In genomic region chr2:209609531-209609930, GRCh38 we compare ENCODE assay signal across 19 cellular contexts.
"Had no signal": no experiment of that assay in that cellular context is flagged by ENCODE, and none has a peak within 500 bp of the region (broad histone marks: within the 10 kb centered on the region; RNA-seq: fewer than 3 reads in every experiment).

No MANE protein-coding gene starts in this region.

- H3K36me3 ChIP-seq: esophagus muscularis mucosa, gastroesophageal sphincter, heart left ventricle, left lung, lower lobe of right lung had no signal

- H3K4me3 ChIP-seq: coronary artery, dorsolateral prefrontal cortex, esophagus muscularis mucosa, gastroesophageal sphincter, heart left ventricle, left lung, lower lobe of right lung, mucosa of descending colon had no signal

- DNase-seq: dermis blood vessel endothelial cell; dorsolateral prefrontal cortex; effector CD4-positive, alpha-beta T cell; effector memory CD4-positive, alpha-beta T cell; foreskin keratinocyte; heart left ventricle; hippocampal formation; left cardiac atrium; left lung; left ventricle myocardium superior; lower lobe of right lung; mesenchymal stem cell; mucosa of descending colon; naive B cell had no signal

- ATAC-seq: foreskin keratinocyte, gastroesophageal sphincter, heart left ventricle, left cardiac atrium, left lung, left ventricle myocardium superior, lower lobe of right lung, mucosa of descending colon had no signal

- H3K27ac ChIP-seq: coronary artery, dorsolateral prefrontal cortex, esophagus muscularis mucosa, foreskin keratinocyte, gastroesophageal sphincter, heart left ventricle, left lung, lower lobe of right lung had no signal

- H3K4me1 ChIP-seq: esophagus muscularis mucosa, foreskin keratinocyte, gastroesophageal sphincter, heart left ventricle, left lung, lower lobe of right lung had no signal

- FAIRE-seq: endothelial cell of umbilical vein, keratinocyte had no signal

- H3K9me3 ChIP-seq: esophagus muscularis mucosa, gastroesophageal sphincter, heart left ventricle, left lung, lower lobe of right lung, mucosa of descending colon had no signal

- H3K27me3 ChIP-seq: dorsolateral prefrontal cortex, esophagus muscularis mucosa, foreskin keratinocyte, gastroesophageal sphincter, heart left ventricle, left lung had no signal
